In genomic region chr1:6942990-6943389, GRCh38 we compare ENCODE assay signal across 23 cellular contexts.
DNase-seq lines count a peak whose midpoint lies in the region; ATAC-seq, FAIRE-seq and TF ChIP-seq lines count a peak whose summit lies in the region.
"Had no signal": no experiment of that assay in that cellular context is flagged by ENCODE, and none has a peak within 500 bp of the region (broad histone marks: within the 10 kb centered on the region; RNA-seq: fewer than 3 reads in every experiment).

No MANE protein-coding gene starts in this region.

- H3K9me3 Mint-ChIP-seq in MCF 10A (ENCODE audit: unreplicated experiment) = no peaks in the 10 kb centered on the region
- H3K9me3 Mint-ChIP-seq: CD14-positive monocyte; CD4-positive, alpha-beta memory T cell; CD4-positive, CD25-positive, alpha-beta regulatory T cell had no signal

- ATAC-seq in Right ventricle myocardium inferior = no peak
- ATAC-seq in right cardiac atrium = no peak
- no peak for ATAC-seq in IMR-90 (ENCODE audit: low read depth)
- ATAC-seq in K562 = no peak
- ATAC-seq: A549 had no signal

- 76% methylated on average over 9 of the region's 9 CpGs for WGBS in right cardiac atrium
- 56% methylated on average over 2 of the region's 9 CpGs; no CpG with 5 or more reads in 1 of the 2 experiments for WGBS in IMR-90 (ENCODE audit: extremely low coverage in 2 of 2, insufficient read length in 1 of 2), 2 experiments
- WGBS in K562 (ENCODE audit: insufficient coverage, low coverage, missing lambda C conversion rate) = 0% methylated on average over 7 of the region's 9 CpGs
- no CpG with 5 or more reads among the region's 9 CpGs for WGBS in neuronal stem cell (ENCODE audit: extremely low coverage in 2 of 2, insufficient read length in 2 of 2, insufficient replicate concordance in 1 of 2), 2 donors

- H3K14ac ChIP-seq in IMR-90 (replicated peaks; ENCODE audit: low read depth, low read length) (no peak overlapping the region), neuronal stem cell (ENCODE audit: low read length) (no peak overlapping the region)

- H2BK15ac ChIP-seq in IMR-90 (ENCODE audit: low read depth, low read length) (no peak overlapping the region), neuronal stem cell (ENCODE audit: low read length) (peak overlapping the region; percentile 18)

- H4K20me1 ChIP-seq in IMR-90 (ENCODE audit: insufficient read depth, low read length) (no peaks in the 10 kb centered on the region), K562 (replicated peaks; ENCODE audit: control insufficient read depth, insufficient read depth, low read length) (no peaks in the 10 kb centered on the region)
- H4K20me1 ChIP-seq: BLaER1 had no signal

- H3K4me3 ChIP-seq in right cardiac atrium (ENCODE audit: low read length) (no peak overlapping the region), IMR-90 (ENCODE audit: insufficient read depth, low read depth, low read length) (no peak overlapping the region), K562 (no peak overlapping the region), neuronal stem cell (ENCODE audit: low read length in 2 of 2) (no peak overlapping the region)
- H3K4me3 ChIP-seq: A549, BLaER1 had no signal

- H3K4me2 ChIP-seq in IMR-90 (ENCODE audit: low read depth, low read length) (no peak overlapping the region), K562 (ENCODE audit: insufficient read depth, low read length) (no peak overlapping the region), neuronal stem cell (ENCODE audit: insufficient read depth, low read length, poor library complexity, severe bottlenecking) (no peak overlapping the region)
- H3K4me2 ChIP-seq: A549, BLaER1 had no signal

- H3K27me3 Mint-ChIP-seq in MCF 10A (ENCODE audit: insufficient read depth, unreplicated experiment) = no peaks in the 10 kb centered on the region
- H3K27me3 Mint-ChIP-seq: CD4-positive, CD25-positive, alpha-beta regulatory T cell had no signal

- H2BK12ac ChIP-seq in neuronal stem cell (ENCODE audit: low read length) = no peak overlapping the region

- TF ChIP-seq POLR2A in IMR-90 (IDR thresholded peaks at IDR 0.05; ENCODE audit: low read depth, low read length) (no peak), K562 (conservative IDR thresholded peaks at IDR 0.05) (no peak)

- intact Hi-C loops in Right ventricle myocardium inferior (cut with DNase I) (no loop called here), right cardiac atrium (cut with DNase I) (no loop called here), IMR-90 (cut with micrococcal nuclease) (no loop called here), K562 (cut with micrococcal nuclease) (no loop called here), MCF 10A (cut with micrococcal nuclease) (no loop called here)

- H3K4ac ChIP-seq in IMR-90 (ENCODE audit: low read depth, low read length) = no peak overlapping the region
- no peak overlapping the region for H3K4ac ChIP-seq in neuronal stem cell (ENCODE audit: low read length)

- DNase-seq in Right ventricle myocardium inferior (ENCODE audit: missing footprints) (peak; percentile 37), right cardiac atrium (no peak), IMR-90 (no peak), K562 (ENCODE audit: extremely low read depth in 1 of 4, low spot score in 3 of 4) (no peak), neuronal stem cell (ENCODE audit: low spot score) (no peak), MCF 10A (ENCODE audit: unreplicated experiment) (no peak), COR-L47 (lab: John Stamatoyannopoulos, UW) (no peak)
- DNase-seq: BE2C; C1 segment of cervical spinal cord; Caco-2; Calu3; CD4-positive, alpha-beta memory T cell; CD4-positive, CD25-positive, alpha-beta regulatory T cell; DMS79 treated with DMSO at 0.1 percent for 48 hours; GF-D8 had no signal

- peak overlapping the region; percentile 33 for H2AFZ ChIP-seq in IMR-90 (replicated peaks; ENCODE audit: low read length, poor library complexity)
- no peak overlapping the region for H2AFZ ChIP-seq in K562 (ENCODE audit: low read depth, low read length)
- H2AFZ ChIP-seq in neuronal stem cell (ENCODE audit: low read length) = no peak overlapping the region

- CTCF ChIA-PET in IMR-90 (lab: Yijun Ruan, JAX) (interaction anchor here (0.6 kb wide), 1 partner anchor 38 kb away, joined by 3 read pairs; no protein-coding TSS in a partner anchor), K562 (lab: Yijun Ruan, JAX; ENCODE audit: low intra/inter-chr PET ratio) (no interaction called here), MCF 10A (lab: Yijun Ruan, JAX) (no interaction called here)

- H3K36me3 Mint-ChIP-seq in MCF 10A (ENCODE audit: insufficient read depth, unreplicated experiment) = no peaks in the 10 kb centered on the region
- H3K36me3 Mint-ChIP-seq: CD14-positive monocyte; CD4-positive, alpha-beta memory T cell; CD4-positive, CD25-positive, alpha-beta regulatory T cell; CD8-positive, alpha-beta memory T cell had no signal

- in situ Hi-C loops in IMR-90 (cut with MboI; ENCODE audit: low sequenced_read_pairs) = no loop called here
- in situ Hi-C loops in K562 (cut with MboI) = no loop called here

- TF ChIP-seq EP300 in K562 (IDR thresholded peaks at IDR 0.05; ENCODE audit: low read length) = no peak

- H3K79me2 ChIP-seq in K562 (ENCODE audit: control insufficient read depth, insufficient read depth, low read length) = no peaks in the 10 kb centered on the region

- POLR2A ChIA-PET in IMR-90 (lab: Charles Lee; ENCODE audit: unreplicated experiment) (no interaction called here), K562 (lab: Yijun Ruan, JAX) (no interaction called here), MCF 10A (lab: Yijun Ruan, JAX) (no interaction called here)

- FAIRE-seq in K562 (lab: Jason Lieb, UNC) = no peak
- FAIRE-seq: A549, D721Med, G401.6, GM12891 had no signal

- H2BK5ac ChIP-seq in IMR-90 (ENCODE audit: low read depth, low read length, poor library complexity, severe bottlenecking) = no peak overlapping the region
- no peak overlapping the region for H2BK5ac ChIP-seq in neuronal stem cell (ENCODE audit: low read length)

- H3K9me1 ChIP-seq in IMR-90 (ENCODE audit: insufficient read depth, low read length) (no peaks in the 10 kb centered on the region), K562 (ENCODE audit: control insufficient read depth, insufficient read depth, low read length) (no peaks in the 10 kb centered on the region)

- BruUV-seq in IMR-90 (replicated peaks; lab: Mats Ljungman, UMichigan) = no TSS peak
- no TSS peak for BruUV-seq in K562 (replicated peaks; lab: Mats Ljungman, UMichigan)
- BruUV-seq in MCF 10A (replicated peaks; lab: Mats Ljungman, UMichigan) = no TSS peak

- no peak overlapping the region for H2BK20ac ChIP-seq in IMR-90 (ENCODE audit: low read depth, low read length)

- H3K27ac Mint-ChIP-seq in MCF 10A (ENCODE audit: low read depth, unreplicated experiment) = no peak overlapping the region
- H3K27ac Mint-ChIP-seq: CD4-positive, alpha-beta memory T cell; CD4-positive, CD25-positive, alpha-beta regulatory T cell; CD8-positive, alpha-beta memory T cell had no signal

- H3K9ac ChIP-seq in IMR-90 (ENCODE audit: low read depth, low read length) (no peak overlapping the region), K562 (ENCODE audit: insufficient read depth in 1 of 2, low read depth in 2 of 2, low read length in 2 of 2) (no peak overlapping the region), neuronal stem cell (ENCODE audit: low read depth, low read length, poor library complexity) (no peak overlapping the region)
- H3K9ac ChIP-seq: BLaER1 had no signal

- no peak overlapping the region for H2BK120ac ChIP-seq in IMR-90 (ENCODE audit: low read depth, low read length)
- H2BK120ac ChIP-seq in neuronal stem cell (ENCODE audit: low read depth, low read length) = no peak overlapping the region

- H3K36me3 ChIP-seq in IMR-90 (ENCODE audit: control insufficient read depth, insufficient read depth, low read length) (no peaks in the 10 kb centered on the region), K562 (ENCODE audit: control insufficient read depth, insufficient read depth, low read length) (no peaks in the 10 kb centered on the region), neuronal stem cell (replicated peaks in 1 of 2; ENCODE audit: control insufficient read depth in 2 of 2, insufficient read depth in 2 of 2, low read length in 2 of 2) (no peaks in the 10 kb centered on the region)
- H3K36me3 ChIP-seq: BE2C, BLaER1 had no signal

- H3K27me3 ChIP-seq in right cardiac atrium (ENCODE audit: control insufficient read depth, insufficient read depth) (no peaks in the 10 kb centered on the region), IMR-90 (ENCODE audit: control insufficient read depth, insufficient read depth, low read length) (peaks cover 14% of the 10 kb centered on the region), K562 (ENCODE audit: control insufficient read depth in 2 of 2, insufficient read depth in 2 of 2, low read length in 2 of 2) (peaks cover 3 to 16% of the 10 kb centered on the region in 2 experiments; a peak in 4 of 5 replicates), neuronal stem cell (ENCODE audit: control insufficient read depth in 3 of 3, insufficient read depth in 3 of 3, low read depth in 1 of 3, low read length in 3 of 3) (no peaks in the 10 kb centered on the region)
- H3K27me3 ChIP-seq: BE2C, BLaER1 had no signal

- H3K23ac ChIP-seq in IMR-90 (ENCODE audit: low read depth, low read length) (no peak overlapping the region), neuronal stem cell (ENCODE audit: low read depth, low read length, poor library complexity) (peak overlapping the region; percentile 82)

- TF ChIP-seq CTCF in IMR-90 (conservative IDR thresholded peaks at IDR 0.05; ENCODE audit: low read depth, low read length) (no peak), K562 (IDR thresholded peaks at IDR 0.05 in 2 of 3, conservative IDR thresholded peaks at IDR 0.05 in 1 of 3; ENCODE audit: insufficient read depth in 2 of 3, low read depth in 1 of 3, low read length in 3 of 3) (no peak), MCF 10A (IDR thresholded peaks at IDR 0.05; ENCODE audit: unreplicated experiment) (no peak)

- H3K27ac ChIP-seq in right cardiac atrium (ENCODE audit: low read length) (no peak overlapping the region), IMR-90 (ENCODE audit: insufficient read depth, low read length) (no peak overlapping the region), K562 (ENCODE audit: extremely low read depth, low read depth, low read length) (no peak overlapping the region), neuronal stem cell (replicated peaks; ENCODE audit: low read length) (no peak overlapping the region)
- H3K27ac ChIP-seq: 22Rv1, A549, BLaER1 had no signal

- TF ChIP-seq RAD21 in IMR-90 (IDR thresholded peaks at IDR 0.05; ENCODE audit: low read length) = no peak
- no peak for TF ChIP-seq RAD21 in K562 (CRISPR knock-in tag; conservative IDR thresholded peaks at IDR 0.05 in 1 of 2, IDR thresholded peaks at IDR 0.05 in 1 of 2)

- H4K8ac ChIP-seq in IMR-90 (ENCODE audit: low read depth in 2 of 2, low read length in 2 of 2) = no peak overlapping the region
- H4K8ac ChIP-seq in neuronal stem cell (ENCODE audit: low read depth, low read length) = no peak overlapping the region

- H3K56ac ChIP-seq in IMR-90 (ENCODE audit: extremely low read depth, insufficient read depth, low read length) = no peak overlapping the region

- no peak overlapping the region for H3K4me3 Mint-ChIP-seq in MCF 10A (ENCODE audit: unreplicated experiment)
- H3K4me3 Mint-ChIP-seq: CD14-positive monocyte; CD4-positive, alpha-beta memory T cell; CD4-positive, CD25-positive, alpha-beta regulatory T cell; CD8-positive, alpha-beta memory T cell had no signal

- no peaks in the 10 kb centered on the region for H3K4me1 ChIP-seq in right cardiac atrium (ENCODE audit: control insufficient read depth, insufficient read depth, low read length)
- no peaks in the 10 kb centered on the region for H3K4me1 ChIP-seq in IMR-90 (ENCODE audit: control insufficient read depth, insufficient read depth, low read length)
- no peaks in the 10 kb centered on the region for H3K4me1 ChIP-seq in K562 (replicated peaks in 1 of 2; ENCODE audit: control insufficient read depth in 2 of 2, insufficient read depth in 2 of 2, low read length in 2 of 2)
- no peaks in the 10 kb centered on the region for H3K4me1 ChIP-seq in neuronal stem cell (ENCODE audit: control insufficient read depth in 2 of 2, insufficient read depth in 1 of 2, low read depth in 1 of 2, low read length in 2 of 2)
- H3K4me1 ChIP-seq: A549, BE2C, Caco-2 had no signal

- H3K18ac ChIP-seq in IMR-90 (ENCODE audit: low read depth, low read length) (no peak overlapping the region), neuronal stem cell (ENCODE audit: low read length) (no peak overlapping the region)

- H2AK5ac ChIP-seq in IMR-90 (ENCODE audit: low read depth, low read length) = no peak overlapping the region
- peak overlapping the region; percentile 73 for H2AK5ac ChIP-seq in neuronal stem cell (ENCODE audit: low read depth, low read length)

- no peak overlapping the region for H4K5ac ChIP-seq in IMR-90 (ENCODE audit: low read depth, low read length)

- no peaks in the 10 kb centered on the region for H3K9me3 ChIP-seq in right cardiac atrium (ENCODE audit: control insufficient read depth, low read length)
- H3K9me3 ChIP-seq in IMR-90 (ENCODE audit: control insufficient read depth, insufficient read depth, low read length) = no peaks in the 10 kb centered on the region
- H3K9me3 ChIP-seq in K562 (replicated peaks; ENCODE audit: control insufficient read depth, insufficient read depth, low read depth, low read length) = no peaks in the 10 kb centered on the region
- H3K9me3 ChIP-seq in neuronal stem cell (replicated peaks in 1 of 2; ENCODE audit: control insufficient read depth in 2 of 2, insufficient read depth in 1 of 2, low read depth in 1 of 2, low read length in 2 of 2) = no peaks in the 10 kb centered on the region
- H3K9me3 ChIP-seq: A549, BE2C, BLaER1, Caco-2 had no signal

- H4K91ac ChIP-seq in IMR-90 (ENCODE audit: insufficient read depth, low read depth, low read length) = no peak overlapping the region
- no peak overlapping the region for H4K91ac ChIP-seq in neuronal stem cell (ENCODE audit: low read depth, low read length, poor library complexity)

- no peaks in the 10 kb centered on the region for H3K4me1 Mint-ChIP-seq in MCF 10A (ENCODE audit: insufficient read depth, unreplicated experiment)
- H3K4me1 Mint-ChIP-seq: CD14-positive monocyte; CD4-positive, alpha-beta memory T cell; CD4-positive, CD25-positive, alpha-beta regulatory T cell; CD8-positive, alpha-beta memory T cell had no signal

- dilution Hi-C loops in IMR-90 (cut with HindIII; ENCODE audit: low sequenced_read_pairs, unreplicated experiment) = no loop called here

- no peaks in the 10 kb centered on the region for H3K79me1 ChIP-seq in IMR-90 (ENCODE audit: low read depth in 1 of 2, low read length in 2 of 2)
- peaks cover 2% of the 10 kb centered on the region for H3K79me1 ChIP-seq in neuronal stem cell (ENCODE audit: low read depth, low read length)

- H2AK9ac ChIP-seq in IMR-90 (replicated peaks; ENCODE audit: low read depth, low read length, poor library complexity) = peak overlapping the region; percentile 8
